16 cellular contexts compared by ENCODE assay signal in the genomic region with DNA sequence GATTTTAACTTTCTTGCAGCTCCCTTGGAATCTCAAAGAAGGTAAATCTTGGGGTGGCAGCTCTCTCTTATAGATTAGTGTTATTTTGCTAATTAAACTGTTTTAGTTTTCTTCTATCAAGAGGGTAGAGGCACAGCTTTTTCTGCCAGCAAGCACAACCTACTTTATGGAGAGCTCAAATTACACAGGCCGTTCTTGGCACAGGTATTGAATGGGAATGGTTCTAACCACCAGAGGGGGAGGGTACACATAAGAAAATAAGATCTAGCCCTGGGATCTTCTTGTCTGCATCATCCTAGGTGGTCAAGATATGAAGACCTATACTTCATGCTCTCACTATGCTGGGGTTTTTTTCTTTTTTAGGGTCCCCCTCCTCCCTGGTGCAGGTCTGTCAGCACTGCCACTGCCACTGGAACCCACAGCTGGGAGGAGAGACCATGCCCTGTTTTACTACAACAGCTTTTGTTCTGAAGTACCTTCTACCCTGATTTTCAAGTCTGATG. TPM values are rescaled to one million over a fixed set of nuclear protein-coding genes. Genes with fewer than 3 reads are reported as not detected.
DNase-seq lines count a peak whose midpoint lies in the region; ATAC-seq, FAIRE-seq and TF ChIP-seq lines count a peak whose summit lies in the region.
"Had no signal": no experiment of that assay in that cellular context is flagged by ENCODE, and none has a peak within 500 bp of the region (broad histone marks: within the 10 kb centered on the region; RNA-seq: fewer than 3 reads in every experiment).

No MANE protein-coding gene starts in this region.

- FAIRE-seq in kidney (lab: Jason Lieb, UNC), result no peak

- no peak overlapping the region for H3K9ac ChIP-seq in kidney (ENCODE audit: low read length in 2 of 2)

- peaks cover 62% of the 10 kb centered on the region for H3K36me3 Mint-ChIP-seq in CD4-positive, CD25-positive, alpha-beta regulatory T cell
- H3K36me3 Mint-ChIP-seq in natural killer cell treated with Interleukin-12 subunit alpha and Interleukin-12 subunit beta and Interleukin-15 and Interleukin-18, amount 100 ng/mL, for 72 hours, result peaks cover 14% of the 10 kb centered on the region

- intact Hi-C loops in kidney (cut with DNase I), result no loop called here

- H3K4me1 ChIP-seq in CD4-positive, CD25-positive, alpha-beta regulatory T cell (ENCODE audit: control insufficient read depth, insufficient read depth, low read length, poor library complexity, severe bottlenecking), result no peaks in the 10 kb centered on the region
- H3K4me1 ChIP-seq in kidney (ENCODE audit: control insufficient read depth in 1 of 2, insufficient read depth in 1 of 2, low read depth in 1 of 2, low read length in 2 of 2), result no peaks in the 10 kb centered on the region

- H3K4me1 Mint-ChIP-seq in CD4-positive, CD25-positive, alpha-beta regulatory T cell, result peaks cover 0 to 6% (median 0%) of the 10 kb centered on the region in 4 donors
- H3K4me1 Mint-ChIP-seq in natural killer cell treated with Interleukin-12 subunit alpha and Interleukin-12 subunit beta and Interleukin-15 and Interleukin-18, amount 100 ng/mL, for 72 hours (ENCODE audit: low read depth in 2 of 2), result no peaks in the 10 kb centered on the region
- H3K4me1 Mint-ChIP-seq: brain had no signal

- no peak overlapping the region for H3K4me3 Mint-ChIP-seq in CD4-positive, CD25-positive, alpha-beta regulatory T cell
- no peak overlapping the region for H3K4me3 Mint-ChIP-seq in natural killer cell treated with Interleukin-12 subunit alpha and Interleukin-12 subunit beta and Interleukin-15 and Interleukin-18, amount 100 ng/mL, for 72 hours
- H3K4me3 Mint-ChIP-seq: brain; T-helper 1 cell treated with Interleukin-12 subunit alpha and Interleukin-12 subunit beta and Interleukin-4 antibody, amounts not matched to agents 30 μg/mL and 1 μg/mL, for 36 hours had no signal

- no peak for DNase-seq in CD4-positive, CD25-positive, alpha-beta regulatory T cell
- peak; percentile 72 for DNase-seq in LNCaP clone FGC (ENCODE audit: low read depth)
- peak; percentile 42 for DNase-seq in NCI-H510A (lab: John Stamatoyannopoulos, UW)
- peak; percentile 21 for DNase-seq in fibroblast of the aortic adventitia (ENCODE audit: low read depth)
- DNase-seq in ecto neural progenitor cell (ENCODE audit: low spot score), result no peak
- no peak for DNase-seq in natural killer cell treated with Interleukin-12 subunit alpha and Interleukin-12 subunit beta and Interleukin-15 and Interleukin-18, amount 100 ng/mL, for 72 hours (ENCODE audit: low spot score)
- no peak for DNase-seq in kidney
- DNase-seq in medulla oblongata (ENCODE audit: extremely low spot score), result no peak
- DNase-seq: activated CD4-positive, CD25-positive, alpha-beta regulatory T cell; activated gamma-delta T cell treated with Interleukin-2 at 50 U/mL for 16 hours; NCI-H1048; stimulated activated CD4-positive, alpha-beta T cell treated with anti-CD3 and anti-CD28 coated beads, Interleukin-4, amount 100 ng/mL, for 4 hours; trophoblast cell had no signal

- peaks cover 79% of the 10 kb centered on the region for H3K36me3 ChIP-seq in CD4-positive, CD25-positive, alpha-beta regulatory T cell (ENCODE audit: control insufficient read depth, insufficient read depth, low read length)
- peaks cover 21 to 34% of the 10 kb centered on the region in 2 donors for H3K36me3 ChIP-seq in kidney (ENCODE audit: control insufficient read depth in 1 of 2, insufficient read depth in 2 of 2, low read length in 2 of 2)

- H3K27ac Mint-ChIP-seq in CD4-positive, CD25-positive, alpha-beta regulatory T cell, result peak overlapping the region in 2 of 3 donors; percentile 0 to 38
- no peak overlapping the region for H3K27ac Mint-ChIP-seq in natural killer cell treated with Interleukin-12 subunit alpha and Interleukin-12 subunit beta and Interleukin-15 and Interleukin-18, amount 100 ng/mL, for 72 hours
- H3K27ac Mint-ChIP-seq: T-helper 1 cell treated with Interleukin-12 subunit alpha and Interleukin-12 subunit beta and Interleukin-4 antibody, amounts not matched to agents 30 μg/mL and 1 μg/mL, for 36 hours had no signal

- no peak for ATAC-seq in CD4-positive, CD25-positive, alpha-beta regulatory T cell (ENCODE audit: low read depth in 2 of 2)
- ATAC-seq in natural killer cell treated with Interleukin-12 subunit alpha and Interleukin-12 subunit beta and Interleukin-15 and Interleukin-18, amount 100 ng/mL, for 72 hours, result no peak

- H3K9me3 ChIP-seq in CD4-positive, CD25-positive, alpha-beta regulatory T cell (ENCODE audit: control insufficient read depth in 2 of 2, low read length in 2 of 2), result no peaks in the 10 kb centered on the region
- H3K9me3 ChIP-seq in kidney (ENCODE audit: control insufficient read depth in 1 of 2, low read length in 2 of 2), result no peaks in the 10 kb centered on the region
- H3K9me3 ChIP-seq: neutrophil had no signal

- H3K9me3 Mint-ChIP-seq in CD4-positive, CD25-positive, alpha-beta regulatory T cell, result no peaks in the 10 kb centered on the region
- no peaks in the 10 kb centered on the region for H3K9me3 Mint-ChIP-seq in natural killer cell treated with Interleukin-12 subunit alpha and Interleukin-12 subunit beta and Interleukin-15 and Interleukin-18, amount 100 ng/mL, for 72 hours
- H3K9me3 Mint-ChIP-seq: brain; T-helper 1 cell treated with Interleukin-12 subunit alpha and Interleukin-12 subunit beta and Interleukin-4 antibody, amounts not matched to agents 30 μg/mL and 1 μg/mL, for 36 hours had no signal

- TF ChIP-seq CTCF in LNCaP clone FGC (IDR thresholded peaks at IDR 0.05; ENCODE audit: control insufficient read depth, extremely low read depth, insufficient read depth) (peak; percentile 17; the same call in 1 of the 2 replicates), fibroblast of the aortic adventitia (IDR thresholded peaks at IDR 0.05; ENCODE audit: insufficient read depth, low read length) (no peak), kidney (IDR thresholded peaks at IDR 0.05; ENCODE audit: borderline replicate concordance, extremely low read depth, insufficient read depth) (no peak)

- H3K27me3 Mint-ChIP-seq in CD4-positive, CD25-positive, alpha-beta regulatory T cell, result no peaks in the 10 kb centered on the region
- H3K27me3 Mint-ChIP-seq in natural killer cell treated with Interleukin-12 subunit alpha and Interleukin-12 subunit beta and Interleukin-15 and Interleukin-18, amount 100 ng/mL, for 72 hours, result no peaks in the 10 kb centered on the region
- H3K27me3 Mint-ChIP-seq: brain had no signal

- no peak overlapping the region for H3K4me3 ChIP-seq in CD4-positive, CD25-positive, alpha-beta regulatory T cell (ENCODE audit: low read depth, low read length)
- no peak overlapping the region for H3K4me3 ChIP-seq in LNCaP clone FGC (ENCODE audit: low read depth, low read length)
- no peak overlapping the region for H3K4me3 ChIP-seq in fibroblast of the aortic adventitia (ENCODE audit: low read depth, low read length)
- no peak overlapping the region for H3K4me3 ChIP-seq in kidney (ENCODE audit: low read length in 2 of 2)

- no peak overlapping the region for H3K27ac ChIP-seq in CD4-positive, CD25-positive, alpha-beta regulatory T cell (ENCODE audit: insufficient read depth, low read length, poor library complexity, severe bottlenecking)
- H3K27ac ChIP-seq in kidney (ENCODE audit: low read depth in 2 of 2, low read length in 2 of 2), result no peak overlapping the region
- H3K27ac ChIP-seq: neutrophil had no signal

- no peaks in the 10 kb centered on the region for H3K27me3 ChIP-seq in CD4-positive, CD25-positive, alpha-beta regulatory T cell (ENCODE audit: control insufficient read depth, insufficient read depth, low read length)
- H3K27me3 ChIP-seq: neutrophil had no signal

RNA-seq across cellular contexts. Expression of a gene that starts 48.6 kb away (rescaled TPM):
- 2.6 TPM for total RNA-seq in CD4-positive, CD25-positive, alpha-beta regulatory T cell
- under 1 TPM in 3 of 4 donors, not detected in 1; 0.10 to 0.52 (median 0.18) TPM for polyA plus RNA-seq in CD4-positive, CD25-positive, alpha-beta regulatory T cell
- 0.90 and 3.8 TPM in 2 replicates for total RNA-seq in fibroblast of the aortic adventitia (ENCODE audit: low replicate concordance)
- 1 to 10 TPM; 2.5 to 6.1 TPM for total RNA-seq in natural killer cell treated with Interleukin-12 subunit alpha and Interleukin-12 subunit beta and Interleukin-15 and Interleukin-18, amount 100 ng/mL, for 72 hours
- 3.1 TPM for total RNA-seq in kidney
- polyA plus RNA-seq in kidney (ENCODE audit: insufficient read depth, low read depth, low replicate concordance), result 1.5 TPM

Comparison
In these comparisons a context has a peak if more than half of its experiments do, and no peak if none do; other contexts are left out.
1. DNase-seq: peak in LNCaP clone FGC (single experiment), NCI-H510A (single experiment) and fibroblast of the aortic adventitia (single experiment); none in CD4-positive, CD25-positive, alpha-beta regulatory T cell (0 of 3), ecto neural progenitor cell (single experiment), natural killer cell treated with Interleukin-12 subunit alpha and Interleukin-12 subunit beta and Interleukin-15 and Interleukin-18, amount 100 ng/mL, for 72 hours (single experiment), kidney (single experiment) and medulla oblongata (single experiment).
2. H3K27ac Mint-ChIP-seq: peak in CD4-positive, CD25-positive, alpha-beta regulatory T cell (2 of 3); none in natural killer cell treated with Interleukin-12 subunit alpha and Interleukin-12 subunit beta and Interleukin-15 and Interleukin-18, amount 100 ng/mL, for 72 hours (0 of 2).